ENCODE assay signal across 10 cellular contexts in the genomic region with DNA sequence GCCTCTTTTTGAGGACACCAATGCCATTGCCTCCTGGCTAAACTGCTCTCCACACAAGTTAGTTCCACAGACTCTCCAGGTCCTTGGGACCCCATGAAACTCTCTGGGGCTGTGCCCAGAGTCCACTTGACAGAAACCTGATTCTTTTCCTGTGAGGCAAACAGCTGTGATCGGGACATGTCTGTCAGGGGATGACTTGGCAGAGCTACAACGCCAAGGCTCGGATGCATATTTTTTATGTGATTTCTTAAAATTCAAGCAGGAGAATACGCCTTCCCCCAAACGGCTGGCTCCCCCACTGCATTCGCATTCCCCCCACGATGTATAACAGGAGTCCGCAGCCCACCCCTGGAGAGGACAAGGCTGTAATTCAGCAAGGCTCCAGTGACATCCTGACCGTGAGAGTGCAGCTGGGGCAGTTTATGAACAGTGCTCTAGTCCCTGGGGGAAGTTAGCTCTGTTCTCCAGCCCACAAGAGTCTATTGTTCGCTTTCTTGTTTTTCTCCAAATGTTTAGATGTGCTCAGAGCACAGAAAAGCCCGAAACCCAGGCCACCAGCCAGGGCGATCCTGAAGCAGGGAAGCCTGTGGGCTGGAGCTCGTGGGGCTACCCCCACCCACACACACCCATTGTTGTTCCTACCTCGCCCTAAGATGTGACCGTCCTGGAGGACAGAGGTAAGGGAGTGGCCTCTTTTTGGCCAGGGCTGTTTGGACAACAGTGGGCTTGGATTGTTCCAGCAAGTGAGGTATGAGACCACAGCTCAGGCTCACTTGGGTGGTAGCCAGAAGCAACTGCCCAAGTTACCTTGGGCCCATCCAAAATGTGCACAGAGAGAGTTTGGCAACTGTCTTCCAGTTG.
DNase-seq lines count a peak whose midpoint lies in the region; ATAC-seq, FAIRE-seq and TF ChIP-seq lines count a peak whose summit lies in the region.
"Had no signal": no experiment of that assay in that cellular context is flagged by ENCODE, and none has a peak within 500 bp of the region (broad histone marks: within the 10 kb centered on the region; RNA-seq: fewer than 3 reads in every experiment).

No MANE protein-coding gene starts in this region.

- peak overlapping the region in 2 of 5 experiments; percentile 7 to 57 for H3K4me3 Mint-ChIP-seq in brain

- TF ChIP-seq CTCF in brain (conservative IDR thresholded peaks at IDR 0.05): no peak
- TF ChIP-seq CTCF in kidney (IDR thresholded peaks at IDR 0.05; ENCODE audit: borderline replicate concordance, extremely low read depth, insufficient read depth): no peak

- no peak overlapping the region for H3K27ac ChIP-seq in kidney (ENCODE audit: low read depth in 2 of 2, low read length in 2 of 2)
- H3K27ac ChIP-seq: parathyroid adenoma had no signal

- no peaks in the 10 kb centered on the region for H3K27me3 Mint-ChIP-seq in brain

- ATAC-seq in sciatic nerve (peak; percentile 81), HG03571 (IDR thresholded peaks at IDR 0.05; ENCODE audit: unreplicated experiment) (no peak), GM18858 (IDR thresholded peaks at IDR 0.05; ENCODE audit: unreplicated experiment) (no peak), GM18502 (IDR thresholded peaks at IDR 0.05; ENCODE audit: poor library complexity, unreplicated experiment) (no peak)

- in situ Hi-C loops in G401 (cut with HindIII; ENCODE audit: low sequenced_read_pairs): no loop called here

- no peak overlapping the region for H3K9ac ChIP-seq in kidney (ENCODE audit: low read length in 2 of 2)
- H3K9ac ChIP-seq: parathyroid adenoma had no signal

- H3K4me1 ChIP-seq in kidney (ENCODE audit: control insufficient read depth in 1 of 2, insufficient read depth in 1 of 2, low read depth in 1 of 2, low read length in 2 of 2): peaks cover 16 to 18% of the 10 kb centered on the region in 2 donors

- H3K36me3 ChIP-seq in kidney (ENCODE audit: control insufficient read depth in 1 of 2, insufficient read depth in 2 of 2, low read length in 2 of 2): no peaks in the 10 kb centered on the region

- peaks cover 69% of the 10 kb centered on the region for H3K4me1 Mint-ChIP-seq in brain

- intact Hi-C loops in sciatic nerve (cut with DNase I) (loop anchor here (5.0 kb wide), 1 partner anchor 96 kb away; no protein-coding TSS in a partner anchor), kidney (cut with DNase I) (no loop called here)

- H3K9me3 Mint-ChIP-seq in brain: peaks cover 0 to 3% (median 0%) of the 10 kb centered on the region in 5 experiments

- H3K9me3 ChIP-seq in kidney (ENCODE audit: control insufficient read depth in 1 of 2, low read length in 2 of 2): no peaks in the 10 kb centered on the region

- DNase-seq in G401 (ENCODE audit: low spot score) (peak; percentile 19), hepatic stellate cell (ENCODE audit: low spot score) (peak; percentile 42), sciatic nerve (ENCODE audit: low spot score) (no peak), kidney (no peak)
- DNase-seq: Karpas-422 had no signal

- no peak for FAIRE-seq in kidney (lab: Jason Lieb, UNC)

- peak overlapping the region in 3 of 5 experiments; percentile 70 to 93 (median 85) for H3K27ac Mint-ChIP-seq in brain

- H3K4me3 ChIP-seq in kidney (ENCODE audit: low read length in 2 of 2): no peak overlapping the region

- no peaks in the 10 kb centered on the region for H3K36me3 Mint-ChIP-seq in brain

Comparison
In these comparisons a context has a peak if more than half of its experiments do, and no peak if none do; other contexts are left out.
1. DNase-seq: peak in G401 (single experiment) and hepatic stellate cell (single experiment); none in sciatic nerve (single experiment) and kidney (single experiment).